ENCODE assay signal across 20 cellular contexts in genomic region chr2:227297052-227297451, GRCh38.
"Had no signal": no experiment of that assay in that cellular context is flagged by ENCODE, and none has a peak within 500 bp of the region (broad histone marks: within the 10 kb centered on the region; RNA-seq: fewer than 3 reads in every experiment).

No MANE protein-coding gene starts in this region.

- H3K27ac Mint-ChIP-seq: naive B cell, nephron progenitor cell had no signal

- H3K36me3 ChIP-seq: sigmoid colon, suprapubic skin, uterus had no signal

- H3K4me1 ChIP-seq: foreskin keratinocyte, heart left ventricle, suprapubic skin, thyroid gland, upper lobe of left lung, uterus had no signal

- H3K4me3 Mint-ChIP-seq: naive B cell, nephron progenitor cell had no signal

- H3K4me1 Mint-ChIP-seq: naive B cell had no signal

- H3K9me3 ChIP-seq: heart left ventricle, psoas muscle, sigmoid colon, suprapubic skin, thyroid gland, upper lobe of left lung, uterus had no signal

- FAIRE-seq: kidney had no signal

- H3K4me3 ChIP-seq: heart left ventricle, psoas muscle, sigmoid colon, skin epidermis, suprapubic skin, thyroid gland, upper lobe of left lung, uterus had no signal

- ATAC-seq: foreskin keratinocyte; heart left ventricle; left colon; psoas muscle; stimulated activated naive CD8-positive, alpha-beta T cell treated with anti-CD3 and anti-CD28 coated beads, Interleukin-15, Interleukin-2, amounts not matched to agents 100 U/mL and 50 U/mL, for 24 hours had no signal

- H3K27me3 Mint-ChIP-seq: naive B cell had no signal

- DNase-seq: effector memory CD4-positive, alpha-beta T cell; foreskin keratinocyte; heart left ventricle; hypothalamus; kidney; left colon; mesendoderm; naive B cell; nephron progenitor cell; psoas muscle; retina; sigmoid colon; stimulated activated CD4-positive, alpha-beta T cell treated with anti-CD3 and anti-CD28 coated beads, Interleukin-12 subunit alpha, Interleukin-12 subunit beta, amount 100 ng/mL, for 4 hours; stimulated activated CD4-positive, alpha-beta T cell treated with anti-CD3 and anti-CD28 coated beads, Interleukin-2, amount 100 ng/mL, for 48 hours; stimulated activated naive CD8-positive, alpha-beta T cell treated with anti-CD3 and anti-CD28 coated beads, Interleukin-15, Interleukin-2, amounts not matched to agents 100 U/mL and 50 U/mL, for 24 hours; thyroid gland; upper lobe of left lung; uterus had no signal

- H3K27ac ChIP-seq: foreskin keratinocyte, heart left ventricle, psoas muscle, sigmoid colon, skin epidermis, suprapubic skin, thyroid gland, upper lobe of left lung, uterus had no signal

- H3K27me3 ChIP-seq: foreskin keratinocyte, heart left ventricle, sigmoid colon, suprapubic skin, thyroid gland, upper lobe of left lung, uterus had no signal
